In the genomic region with DNA sequence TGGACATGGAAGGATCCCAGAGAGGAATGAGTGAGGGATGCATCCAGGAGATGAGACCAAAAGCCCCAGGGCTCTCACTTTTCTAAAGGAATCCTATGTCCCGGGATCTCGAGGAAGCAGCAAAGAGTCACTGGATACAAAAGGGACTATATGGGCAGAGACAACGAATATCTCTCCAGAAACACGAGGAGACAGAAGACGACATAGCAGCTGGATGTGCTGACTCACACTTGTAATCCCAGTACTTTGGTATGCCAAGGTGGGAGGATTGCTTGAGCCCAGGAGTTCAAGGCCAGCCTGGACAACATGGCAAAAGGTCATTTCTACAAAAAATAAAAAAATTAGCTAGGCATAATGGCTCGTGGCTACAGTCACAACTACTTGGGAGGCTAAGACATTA, we compare ENCODE assay signal across 18 cellular contexts. TPM values are rescaled to one million over a fixed set of nuclear protein-coding genes. Genes with fewer than 3 reads are reported as not detected.
DNase-seq lines count a peak whose midpoint lies in the region; ATAC-seq, FAIRE-seq and TF ChIP-seq lines count a peak whose summit lies in the region.
"Had no signal": no experiment of that assay in that cellular context is flagged by ENCODE, and none has a peak within 500 bp of the region (broad histone marks: within the 10 kb centered on the region; RNA-seq: fewer than 3 reads in every experiment).

No MANE protein-coding gene starts in this region.

- H3K27ac Mint-ChIP-seq in osteocyte (ENCODE audit: unreplicated experiment) (no peak overlapping the region), WTC11 (no peak overlapping the region)
- H3K27ac Mint-ChIP-seq: CD4-positive, CD25-positive, alpha-beta regulatory T cell; HFFc6 had no signal

- no peak overlapping the region for H3K14ac ChIP-seq in mesenchymal stem cell (ENCODE audit: low read length in 2 of 2)

- ATAC-seq in K562 (peak; percentile 46; the same call in 2 of the 3 replicates), GM18873 (IDR thresholded peaks at IDR 0.05; ENCODE audit: low FRiP score, unreplicated experiment) (no peak), GM18861 (IDR thresholded peaks at IDR 0.05; ENCODE audit: unreplicated experiment) (no peak), WTC11 (no peak)
- ATAC-seq: GM12878 had no signal

- H4K91ac ChIP-seq in mesenchymal stem cell (ENCODE audit: low read length) = no peak overlapping the region

- POLR2A ChIA-PET in K562 (lab: Yijun Ruan, JAX) = no interaction called here
- POLR2A ChIA-PET in WTC11 (lab: Charles Lee) = interaction anchor here (0.5 kb wide), 1 partner anchor 17 kb away, joined by 3 read pairs; no protein-coding TSS in a partner anchor

- no peak overlapping the region for H3K4me3 ChIP-seq in HL-60 (replicated peaks; ENCODE audit: insufficient read depth, low read length)
- no peak overlapping the region for H3K4me3 ChIP-seq in K562
- H3K4me3 ChIP-seq in mesenchymal stem cell (ENCODE audit: insufficient read depth in 1 of 2, low read depth in 1 of 2, low read length in 2 of 2) = no peak overlapping the region
- H3K4me3 ChIP-seq: BLaER1 treated with 17β-estradiol and CSF1 and Interleukin-3, amounts not matched to agents 10 nM and 100 nM; GM12878 had no signal

- H3K79me2 ChIP-seq in K562 (ENCODE audit: control insufficient read depth, insufficient read depth, low read length) = no peaks in the 10 kb centered on the region

- TF ChIP-seq CTCF in HL-60 (IDR thresholded peaks at IDR 0.05; ENCODE audit: insufficient read depth, low read length) (no peak), K562 (IDR thresholded peaks at IDR 0.05 in 2 of 3, conservative IDR thresholded peaks at IDR 0.05 in 1 of 3; ENCODE audit: insufficient read depth in 2 of 3, low read depth in 1 of 3, low read length in 3 of 3) (no peak), osteocyte (IDR thresholded peaks at IDR 0.05) (no peak), WTC11 (IDR thresholded peaks at IDR 0.05) (no peak)

- 5% methylated on average over 6 of the region's 6 CpGs for WGBS in K562 (ENCODE audit: insufficient coverage, low coverage, missing lambda C conversion rate)
- WGBS in mesenchymal stem cell = 50% methylated on average over 6 of the region's 6 CpGs

- H2BK15ac ChIP-seq in mesenchymal stem cell (ENCODE audit: low read depth, poor library complexity, severe bottlenecking) = no peak overlapping the region

- H3K9me1 ChIP-seq in K562 (ENCODE audit: control insufficient read depth, insufficient read depth, low read length) = no peaks in the 10 kb centered on the region

- no peak overlapping the region for H2BK12ac ChIP-seq in mesenchymal stem cell (ENCODE audit: low read length in 2 of 2)

- BruUV-seq in K562 (replicated peaks; lab: Mats Ljungman, UMichigan) = no TSS peak

- intact Hi-C loops in K562 (cut with micrococcal nuclease) = no loop called here

- H2AK5ac ChIP-seq in mesenchymal stem cell (ENCODE audit: low read length, severe bottlenecking) = no peak overlapping the region

- DNase-seq in HL-60 (ENCODE audit: low read depth in 1 of 2, low spot score in 1 of 2) = no peak
- DNase-seq in K562 (ENCODE audit: extremely low read depth in 1 of 4, low spot score in 3 of 4) = no peak
- DNase-seq in mesenchymal stem cell = no peak
- DNase-seq in osteocyte (ENCODE audit: extremely low spot score, unreplicated experiment) = peak; percentile 42
- DNase-seq in middle frontal gyrus (ENCODE audit: extremely low spot score, low spot score) = no peak
- DNase-seq in WTC11 (ENCODE audit: low spot score) = no peak
- DNase-seq: ACHN; CD4-positive, CD25-positive, alpha-beta regulatory T cell; DMS53; HCEC 1CT; HFFc6 had no signal

- no peaks in the 10 kb centered on the region for H3K36me3 Mint-ChIP-seq in osteocyte (ENCODE audit: unreplicated experiment)
- H3K36me3 Mint-ChIP-seq in WTC11 = no peaks in the 10 kb centered on the region
- H3K36me3 Mint-ChIP-seq: CD4-positive, CD25-positive, alpha-beta regulatory T cell had no signal

- H3K27me3 Mint-ChIP-seq in osteocyte (ENCODE audit: unreplicated experiment) (no peaks in the 10 kb centered on the region), WTC11 (ENCODE audit: low read depth) (peaks cover 21% of the 10 kb centered on the region)

- peak overlapping the region; percentile 9 for H4K8ac ChIP-seq in mesenchymal stem cell (ENCODE audit: low read length)

- no peaks in the 10 kb centered on the region for H4K20me1 ChIP-seq in K562 (replicated peaks; ENCODE audit: control insufficient read depth, insufficient read depth, low read length)
- H4K20me1 ChIP-seq: BLaER1 treated with 17β-estradiol and CSF1 and Interleukin-3, amounts not matched to agents 10 nM and 100 nM had no signal

- H3K27me3 ChIP-seq in HL-60 (ENCODE audit: insufficient read depth, poor library complexity, severe bottlenecking) = no peaks in the 10 kb centered on the region
- H3K27me3 ChIP-seq in K562 (ENCODE audit: control insufficient read depth in 2 of 2, insufficient read depth in 2 of 2, low read length in 2 of 2) = no peaks in the 10 kb centered on the region
- peaks cover 0 to 22% of the 10 kb centered on the region in 2 experiments for H3K27me3 ChIP-seq in mesenchymal stem cell (ENCODE audit: control insufficient read depth in 1 of 2, insufficient read depth in 1 of 2, low read length in 2 of 2)
- H3K27me3 ChIP-seq: BLaER1 treated with 17β-estradiol and CSF1 and Interleukin-3, amounts not matched to agents 10 nM and 100 nM had no signal

- H2AFZ ChIP-seq in K562 (ENCODE audit: low read depth, low read length) (peak overlapping the region; percentile 51), mesenchymal stem cell (ENCODE audit: low read depth, low read length) (no peak overlapping the region)

- no peak overlapping the region for H3K4me3 Mint-ChIP-seq in osteocyte (ENCODE audit: unreplicated experiment)
- no peak overlapping the region for H3K4me3 Mint-ChIP-seq in WTC11
- H3K4me3 Mint-ChIP-seq: CD4-positive, CD25-positive, alpha-beta regulatory T cell; HFFc6 had no signal

- no peak overlapping the region for H3K18ac ChIP-seq in mesenchymal stem cell (ENCODE audit: low read depth in 1 of 2, low read length in 2 of 2)

- no peak overlapping the region for H3K23ac ChIP-seq in mesenchymal stem cell (ENCODE audit: low read length in 2 of 2)

- H3K4me1 ChIP-seq in K562 (replicated peaks in 1 of 2; ENCODE audit: control insufficient read depth in 2 of 2, insufficient read depth in 2 of 2, low read length in 2 of 2) (peaks cover 0 to 11% of the 10 kb centered on the region in 2 experiments; a peak in 3 of 5 replicates), mesenchymal stem cell (ENCODE audit: control insufficient read depth, insufficient read depth, low read depth, low read length) (peaks cover 2% of the 10 kb centered on the region)

- no peak overlapping the region for H3K4ac ChIP-seq in mesenchymal stem cell (ENCODE audit: low read depth in 1 of 2, low read length in 2 of 2)

- TF ChIP-seq EP300 in K562 (IDR thresholded peaks at IDR 0.05; ENCODE audit: low read length) = no peak

- no peak overlapping the region for H2BK120ac ChIP-seq in mesenchymal stem cell (ENCODE audit: low read depth, low read length)

- H3K4me2 ChIP-seq in K562 (ENCODE audit: insufficient read depth, low read length) (no peak overlapping the region), mesenchymal stem cell (ENCODE audit: low read length, poor library complexity, severe bottlenecking) (no peak overlapping the region)

- no peaks in the 10 kb centered on the region for H3K79me1 ChIP-seq in mesenchymal stem cell (replicated peaks; ENCODE audit: low read length, poor library complexity, severe bottlenecking)

- H3K9me3 ChIP-seq in K562 (replicated peaks; ENCODE audit: control insufficient read depth, insufficient read depth, low read depth, low read length) (no peaks in the 10 kb centered on the region), mesenchymal stem cell (ENCODE audit: control insufficient read depth, low read length) (peaks cover 3% of the 10 kb centered on the region)

- no peaks in the 10 kb centered on the region for H3K36me3 ChIP-seq in K562 (ENCODE audit: control insufficient read depth, insufficient read depth, low read length)
- no peaks in the 10 kb centered on the region for H3K36me3 ChIP-seq in mesenchymal stem cell (ENCODE audit: control insufficient read depth in 1 of 2, insufficient read depth in 2 of 2, low read depth in 1 of 2, low read length in 2 of 2)
- H3K36me3 ChIP-seq: BLaER1 treated with 17β-estradiol and CSF1 and Interleukin-3, amounts not matched to agents 10 nM and 100 nM had no signal

- H3K9me3 Mint-ChIP-seq in osteocyte (ENCODE audit: unreplicated experiment) = peaks cover 5% of the 10 kb centered on the region
- peaks cover 5% of the 10 kb centered on the region; the same call in 1 of the 2 replicates for H3K9me3 Mint-ChIP-seq in WTC11
- H3K9me3 Mint-ChIP-seq: HFFc6 had no signal

- in situ Hi-C loops in K562 (cut with MboI) = no loop called here

- CTCF ChIA-PET in K562 (lab: Yijun Ruan, JAX; ENCODE audit: low intra/inter-chr PET ratio) = no interaction called here
- CTCF ChIA-PET in WTC11 (lab: Charles Lee) = no interaction called here

- no peak for TF ChIP-seq RAD21 in K562 (CRISPR knock-in tag; conservative IDR thresholded peaks at IDR 0.05 in 1 of 2, IDR thresholded peaks at IDR 0.05 in 1 of 2)

- no peak for TF ChIP-seq POLR2A in K562 (conservative IDR thresholded peaks at IDR 0.05)

- no peak for FAIRE-seq in K562 (lab: Jason Lieb, UNC)
- FAIRE-seq: GM12878, GM18507, H1 had no signal

- peak overlapping the region; percentile 53 for H3K27ac ChIP-seq in HL-60 (replicated peaks)
- no peak overlapping the region for H3K27ac ChIP-seq in K562 (ENCODE audit: extremely low read depth, low read depth, low read length)
- no peak overlapping the region for H3K27ac ChIP-seq in mesenchymal stem cell (ENCODE audit: low read length, poor library complexity, severe bottlenecking)

- H3K9ac ChIP-seq in K562 (ENCODE audit: insufficient read depth in 1 of 2, low read depth in 2 of 2, low read length in 2 of 2) (no peak overlapping the region), mesenchymal stem cell (ENCODE audit: low read length) (no peak overlapping the region)

- H3K4me1 Mint-ChIP-seq in osteocyte (ENCODE audit: unreplicated experiment) = no peaks in the 10 kb centered on the region
- peaks cover 9% of the 10 kb centered on the region for H3K4me1 Mint-ChIP-seq in WTC11

- H2BK5ac ChIP-seq in mesenchymal stem cell (ENCODE audit: low read depth, low read length, poor library complexity, severe bottlenecking) = no peak overlapping the region

RNA-seq across cellular contexts. Expression of a gene that starts 24.7 kb away (rescaled TPM):
- not detected in 2 replicates for total RNA-seq in K562 (2011; cell fraction: chromatin; rRNA removed; ENCODE audit: low replicate concordance)
- total RNA-seq in K562 (2011; cell fraction: nucleolus; rRNA removed) = not detected in 2 replicates
- not detected in 2 replicates for total RNA-seq in K562 (2011; cell fraction: nucleoplasm; rRNA removed)
- total RNA-seq in K562 (2014; rRNA removed) (not detected in 2 replicates), K562 (2014; rRNA removed; fragmentation: Illumina TruSeq; extraction: Trizol) (not detected in 2 replicates), K562 (2015; rRNA removed; fragmentation: Illumina TruSeq; extraction: Trizol) (not detected in 2 replicates), K562 (2021) (not detected in 2 replicates), osteocyte (not detected in 2 replicates), WTC11 (2021) (not detected in 3 replicates)
- polyA plus RNA-seq in K562 (2011; rRNA removed) (not detected in 2 replicates), K562 (2014; fragmentation: Illumina TruSeq; extraction: Trizol) (not detected in 2 replicates), K562 (2014; fragmentation: Nextera tagmentation; extraction: Ambion mirVana) (under 1 TPM in 1 of 2 experiments, not detected in 1; 0.21 TPM), K562 (2014; rRNA removed) (0.60 TPM in 1 of 2 replicates, not detected in the other)
- not detected in 2 replicates for polyA plus RNA-seq in K562 (2011; cell fraction: cytosol; rRNA removed)
- not detected in 2 replicates for polyA plus RNA-seq in K562 (2011; cell fraction: nucleus; rRNA removed)
- 0.21 and 0.53 TPM in 2 replicates for polyA plus RNA-seq in K562 (2012)
- polyA minus RNA-seq in K562 (2011; rRNA and poly(A)+ RNA removed) = not detected in 2 replicates
- polyA minus RNA-seq in K562 (2011; cell fraction: cytosol; rRNA and poly(A)+ RNA removed) = not detected in 2 replicates
- not detected in 2 replicates for polyA minus RNA-seq in K562 (2011; cell fraction: nucleus; rRNA and poly(A)+ RNA removed)
- polyA plus RNA-seq in mesenchymal stem cell (2013, experiment 1 of 2) = 0.39 TPM
- 0.38 TPM for polyA plus RNA-seq in mesenchymal stem cell (2013, experiment 2 of 2)
- total RNA-seq: A172; CD4-positive, CD25-positive, alpha-beta regulatory T cell; GM12878; H1 had no signal
- polyA plus RNA-seq: CD4-positive, CD25-positive, alpha-beta regulatory T cell; GM12878; H1 had no signal

RNA-seq across cellular contexts. Expression of a gene that starts 40.3 kb away (rescaled TPM):
- 56.1 and 85.1 TPM in 2 replicates for total RNA-seq in K562 (2011; cell fraction: chromatin; rRNA removed; ENCODE audit: low replicate concordance)
- total RNA-seq in K562 (2011; cell fraction: nucleolus; rRNA removed) = 49.9 and 53.6 TPM in 2 replicates
- 62.1 and 74.5 TPM in 2 replicates for total RNA-seq in K562 (2011; cell fraction: nucleoplasm; rRNA removed)
- total RNA-seq in K562 (2014; rRNA removed) (136 and 144 TPM in 2 replicates), K562 (2014; rRNA removed; fragmentation: Illumina TruSeq; extraction: Trizol) (200 and 222 TPM in 2 replicates), K562 (2015; rRNA removed; fragmentation: Illumina TruSeq; extraction: Trizol) (169 and 182 TPM in 2 replicates), K562 (2021) (136 TPM in 2 replicates), osteocyte (106 and 109 TPM in 2 replicates), WTC11 (2021) (64.6 to 69.4 TPM (median 64.7 TPM) in 3 replicates)
- polyA plus RNA-seq in K562 (2011; rRNA removed) (237 and 283 TPM in 2 replicates), K562 (2014; fragmentation: Illumina TruSeq; extraction: Trizol) (146 and 181 TPM in 2 replicates), K562 (2014; fragmentation: Nextera tagmentation; extraction: Ambion mirVana) (100 to 1,000 TPM; 126 to 196 TPM), K562 (2014; rRNA removed) (89.8 and 108 TPM in 2 replicates)
- polyA plus RNA-seq in K562 (2011; cell fraction: cytosol; rRNA removed) = 98.1 and 135 TPM in 2 replicates
- polyA plus RNA-seq in K562 (2011; cell fraction: nucleus; rRNA removed) = 64.2 and 91.5 TPM in 2 replicates
- 122 and 153 TPM in 2 replicates for polyA plus RNA-seq in K562 (2012)
- 332 and 338 TPM in 2 replicates for polyA minus RNA-seq in K562 (2011; rRNA and poly(A)+ RNA removed)
- 120 and 132 TPM in 2 replicates for polyA minus RNA-seq in K562 (2011; cell fraction: cytosol; rRNA and poly(A)+ RNA removed)
- 29.6 and 65.0 TPM in 2 replicates for polyA minus RNA-seq in K562 (2011; cell fraction: nucleus; rRNA and poly(A)+ RNA removed)
- 97.0 TPM for polyA plus RNA-seq in mesenchymal stem cell (2013, experiment 1 of 2)
- 102 TPM for polyA plus RNA-seq in mesenchymal stem cell (2013, experiment 2 of 2)
